ENCODE assay signal across 17 cellular contexts in genomic region chr18:8176554-8176953, GRCh38.
A peak's percentile ranks its signal among the peaks of the same experiment; 100 is the strongest.
DNase-seq lines count a peak whose midpoint lies in the region; ATAC-seq lines count a peak whose summit lies in the region.
"Had no signal": no experiment of that assay in that cellular context is flagged by ENCODE, and none has a peak within 500 bp of the region (broad histone marks: within the 10 kb centered on the region; RNA-seq: fewer than 3 reads in every experiment).

No MANE protein-coding gene starts in this region.

- DNase-seq in DMS53 (lab: John Stamatoyannopoulos, UW), result peak; percentile 61
- DNase-seq in SK-N-DZ (ENCODE audit: low spot score), result peak; percentile 22
- peak; percentile 35 for DNase-seq in iPS-NIHi7 (ENCODE audit: extremely low spot score)
- peak; percentile 5 for DNase-seq in pons (ENCODE audit: low spot score)
- no peak for DNase-seq in activated CD4-positive, alpha-beta T cell treated with anti-CD3 and anti-CD28 coated beads, Interleukin-2, amount 10 ng/mL, durations not matched to agents 7 days and 5 days
- DNase-seq in mesenchymal stem cell, result no peak
- no peak for DNase-seq in activated CD8-positive, alpha-beta memory T cell treated with anti-CD3 and anti-CD28 coated beads, Interleukin-2, amount 50 U/mL, for 48 hours
- DNase-seq: activated CD4-positive, CD25-positive, alpha-beta regulatory T cell; activated effector memory CD4-positive, alpha-beta T cell treated with Interleukin-2 at 50 U/mL for 16 hours; CD8-positive, alpha-beta T cell; MV-4-11; NCI-H2081 had no signal

- H3K9me3 Mint-ChIP-seq in activated CD4-positive, alpha-beta T cell treated with anti-CD3 and anti-CD28 coated beads, Interleukin-2, amount 10 ng/mL, durations not matched to agents 7 days and 5 days, result peaks cover 2% of the 10 kb centered on the region
- H3K9me3 Mint-ChIP-seq: CD8-positive, alpha-beta T cell had no signal

- CTCF ChIA-PET in activated CD4-positive, alpha-beta T cell treated with anti-CD3 and anti-CD28 coated beads, Interleukin-2, amount 10 ng/mL, durations not matched to agents 7 days and 5 days (lab: Charles Lee), result no interaction called here

- POLR2A ChIA-PET in activated CD4-positive, alpha-beta T cell treated with anti-CD3 and anti-CD28 coated beads, Interleukin-2, amount 10 ng/mL, durations not matched to agents 7 days and 5 days (lab: Charles Lee), result no interaction called here

- no peak overlapping the region for H3K23ac ChIP-seq in mesenchymal stem cell (ENCODE audit: low read length in 2 of 2)

- no peak overlapping the region for H2AFZ ChIP-seq in mesenchymal stem cell (ENCODE audit: low read depth, low read length)

- no peak overlapping the region for H2BK5ac ChIP-seq in mesenchymal stem cell (ENCODE audit: low read depth, low read length, poor library complexity, severe bottlenecking)

- no peak overlapping the region for H3K4ac ChIP-seq in mesenchymal stem cell (ENCODE audit: low read depth in 1 of 2, low read length in 2 of 2)

- no peak overlapping the region for H3K27ac Mint-ChIP-seq in activated CD4-positive, alpha-beta T cell treated with anti-CD3 and anti-CD28 coated beads, Interleukin-2, amount 10 ng/mL, durations not matched to agents 7 days and 5 days
- H3K27ac Mint-ChIP-seq: CD8-positive, alpha-beta T cell had no signal

- no peak overlapping the region for H4K91ac ChIP-seq in mesenchymal stem cell (ENCODE audit: low read length)

- H4K8ac ChIP-seq in mesenchymal stem cell (ENCODE audit: low read length), result no peak overlapping the region

- H3K27ac ChIP-seq in mesenchymal stem cell (ENCODE audit: low read length, poor library complexity, severe bottlenecking), result no peak overlapping the region
- H3K27ac ChIP-seq: coronary artery, RWPE1 had no signal

- H3K4me2 ChIP-seq in mesenchymal stem cell (ENCODE audit: low read length, poor library complexity, severe bottlenecking), result no peak overlapping the region

- H3K4me1 ChIP-seq in mesenchymal stem cell (ENCODE audit: control insufficient read depth, insufficient read depth, low read depth, low read length), result peaks cover 4% of the 10 kb centered on the region
- H3K4me1 ChIP-seq: HAP-1 had no signal

- H3K27me3 Mint-ChIP-seq in activated CD4-positive, alpha-beta T cell treated with anti-CD3 and anti-CD28 coated beads, Interleukin-2, amount 10 ng/mL, durations not matched to agents 7 days and 5 days, result no peaks in the 10 kb centered on the region

- H3K4me1 Mint-ChIP-seq in activated CD4-positive, alpha-beta T cell treated with anti-CD3 and anti-CD28 coated beads, Interleukin-2, amount 10 ng/mL, durations not matched to agents 7 days and 5 days, result no peaks in the 10 kb centered on the region

- no peak overlapping the region for H2BK120ac ChIP-seq in mesenchymal stem cell (ENCODE audit: low read depth, low read length)

- H3K36me3 ChIP-seq in mesenchymal stem cell (ENCODE audit: control insufficient read depth in 1 of 2, insufficient read depth in 2 of 2, low read depth in 1 of 2, low read length in 2 of 2), result peaks cover 0 to 5% of the 10 kb centered on the region in 2 experiments
- H3K36me3 ChIP-seq: HAP-1, upper lobe of left lung had no signal

- H3K36me3 Mint-ChIP-seq in activated CD4-positive, alpha-beta T cell treated with anti-CD3 and anti-CD28 coated beads, Interleukin-2, amount 10 ng/mL, durations not matched to agents 7 days and 5 days (ENCODE audit: low read depth), result no peaks in the 10 kb centered on the region
- H3K36me3 Mint-ChIP-seq: CD8-positive, alpha-beta T cell had no signal

- H3K27me3 ChIP-seq in mesenchymal stem cell (ENCODE audit: control insufficient read depth in 1 of 2, insufficient read depth in 1 of 2, low read length in 2 of 2), result no peaks in the 10 kb centered on the region
- H3K27me3 ChIP-seq: upper lobe of left lung had no signal

- no peak overlapping the region for H2AK5ac ChIP-seq in mesenchymal stem cell (ENCODE audit: low read length, severe bottlenecking)

- H3K4me3 ChIP-seq in mesenchymal stem cell (ENCODE audit: insufficient read depth in 1 of 2, low read depth in 1 of 2, low read length in 2 of 2), result no peak overlapping the region
- H3K4me3 ChIP-seq: coronary artery, HAP-1, upper lobe of left lung had no signal

- H2BK15ac ChIP-seq in mesenchymal stem cell (ENCODE audit: low read depth, poor library complexity, severe bottlenecking), result no peak overlapping the region

- no peak for ATAC-seq in HG03280 (IDR thresholded peaks at IDR 0.05; ENCODE audit: unreplicated experiment)
- ATAC-seq: CD8-positive, alpha-beta T cell had no signal

- no peaks in the 10 kb centered on the region for H3K9me3 ChIP-seq in mesenchymal stem cell (ENCODE audit: control insufficient read depth, low read length)
- H3K9me3 ChIP-seq: HAP-1, upper lobe of left lung had no signal

- no peak overlapping the region for H3K18ac ChIP-seq in mesenchymal stem cell (ENCODE audit: low read depth in 1 of 2, low read length in 2 of 2)

- peaks cover 7% of the 10 kb centered on the region for H3K79me1 ChIP-seq in mesenchymal stem cell (replicated peaks; ENCODE audit: low read length, poor library complexity, severe bottlenecking)

- 26% methylated on average over 4 of the region's 4 CpGs for WGBS in mesenchymal stem cell

- no peak overlapping the region for H3K9ac ChIP-seq in mesenchymal stem cell (ENCODE audit: low read length)

- no peak overlapping the region for H3K4me3 Mint-ChIP-seq in activated CD4-positive, alpha-beta T cell treated with anti-CD3 and anti-CD28 coated beads, Interleukin-2, amount 10 ng/mL, durations not matched to agents 7 days and 5 days
- H3K4me3 Mint-ChIP-seq: CD8-positive, alpha-beta T cell had no signal

- H2BK12ac ChIP-seq in mesenchymal stem cell (ENCODE audit: low read length in 2 of 2), result no peak overlapping the region

- no peak overlapping the region for H3K14ac ChIP-seq in mesenchymal stem cell (ENCODE audit: low read length in 2 of 2)

Comparison
In these comparisons a context has a peak if more than half of its experiments do, and no peak if none do; other contexts are left out.
1. DNase-seq: peak in DMS53 (single experiment), SK-N-DZ (single experiment), iPS-NIHi7 (single experiment) and pons (single experiment); none in activated CD4-positive, alpha-beta T cell treated with anti-CD3 and anti-CD28 coated beads, Interleukin-2, amount 10 ng/mL, durations not matched to agents 7 days and 5 days (single experiment), mesenchymal stem cell (single experiment) and activated CD8-positive, alpha-beta memory T cell treated with anti-CD3 and anti-CD28 coated beads, Interleukin-2, amount 50 U/mL, for 48 hours (single experiment).